ENCODE assay signal across 29 cellular contexts in genomic region chr16:58377932-58378331, GRCh38. TPM values are rescaled to one million over a fixed set of nuclear protein-coding genes. Genes with fewer than 3 reads are reported as not detected.
DNase-seq lines count a peak whose midpoint lies in the region; ATAC-seq and TF ChIP-seq lines count a peak whose summit lies in the region.
"Had no signal": no experiment of that assay in that cellular context is flagged by ENCODE, and none has a peak within 500 bp of the region (broad histone marks: within the 10 kb centered on the region; RNA-seq: fewer than 3 reads in every experiment).

No MANE protein-coding gene starts in this region.

- H3K27ac ChIP-seq in gastroesophageal sphincter, result no peak overlapping the region
- H3K27ac ChIP-seq: gastrocnemius medialis, left lung, upper lobe of right lung had no signal

- no peak overlapping the region for H3K27ac Mint-ChIP-seq in HFFc6
- H3K27ac Mint-ChIP-seq: activated CD4-positive, alpha-beta T cell treated with anti-CD3 and anti-CD28 coated beads, Interleukin-2, amount 10 ng/mL, durations not matched to agents 7 days and 5 days; activated naive CD8-positive, alpha-beta T cell treated with anti-CD3 and anti-CD28 coated beads, Interleukin-2, amount 50 U/mL, for 24 hours; activated T-cell treated with anti-CD3 and anti-CD28 coated beads, Interleukin-2, amount 50 U/mL, for 24 hours; brain; H9; stimulated activated effector memory CD8-positive, alpha-beta T cell treated with anti-CD3 and anti-CD28 coated beads, Interleukin-12 subunit alpha, Interleukin-12 subunit beta, amount 100 ng/mL, for 72 hours had no signal

- 47 to 57% methylated on average over 3 to 4 of the region's 4 CpGs for WGBS in gastroesophageal sphincter (ENCODE audit: low coverage in 1 of 2), 2 donors

- no peaks in the 10 kb centered on the region for H3K4me1 ChIP-seq in gastroesophageal sphincter
- H3K4me1 ChIP-seq: Caco-2, gastrocnemius medialis, left lung, upper lobe of right lung had no signal

- peaks cover 13% of the 10 kb centered on the region for H3K27me3 Mint-ChIP-seq in HFFc6 (ENCODE audit: insufficient read depth)

- ATAC-seq in HG03108 (IDR thresholded peaks at IDR 0.05; ENCODE audit: unreplicated experiment) (no peak), gastroesophageal sphincter (no peak), HG03439 (IDR thresholded peaks at IDR 0.05; ENCODE audit: unreplicated experiment) (no peak)
- ATAC-seq: activated naive CD8-positive, alpha-beta T cell treated with anti-CD3 and anti-CD28 coated beads, Interleukin-2, amount 50 U/mL, for 24 hours; gastrocnemius medialis; left lung; Panc1; sciatic nerve; stimulated activated effector memory CD8-positive, alpha-beta T cell treated with anti-CD3 and anti-CD28 coated beads, Interleukin-12 subunit alpha, Interleukin-12 subunit beta, amount 100 ng/mL, for 72 hours; upper lobe of right lung had no signal

- H3K36me3 ChIP-seq in gastroesophageal sphincter, result no peaks in the 10 kb centered on the region
- H3K36me3 ChIP-seq: gastrocnemius medialis, left lung, MG63, upper lobe of right lung had no signal

- peaks cover 25% of the 10 kb centered on the region for H3K4me1 Mint-ChIP-seq in HFFc6 (ENCODE audit: low read depth)
- H3K4me1 Mint-ChIP-seq: activated CD4-positive, alpha-beta T cell treated with anti-CD3 and anti-CD28 coated beads, Interleukin-2, amount 10 ng/mL, durations not matched to agents 7 days and 5 days; activated naive CD8-positive, alpha-beta T cell treated with anti-CD3 and anti-CD28 coated beads, Interleukin-2, amount 50 U/mL, for 24 hours; brain; stimulated activated effector memory CD8-positive, alpha-beta T cell treated with anti-CD3 and anti-CD28 coated beads, Interleukin-12 subunit alpha, Interleukin-12 subunit beta, amount 100 ng/mL, for 72 hours had no signal

- TF ChIP-seq EP300 in gastroesophageal sphincter (IDR thresholded peaks at IDR 0.05), result no peak

- TF ChIP-seq POLR2A in gastroesophageal sphincter (IDR thresholded peaks at IDR 0.05), result no peak

- H3K9me3 Mint-ChIP-seq in HFFc6, result no peaks in the 10 kb centered on the region
- H3K9me3 Mint-ChIP-seq: activated CD4-positive, alpha-beta T cell treated with anti-CD3 and anti-CD28 coated beads, Interleukin-2, amount 10 ng/mL, durations not matched to agents 7 days and 5 days; activated naive CD8-positive, alpha-beta T cell treated with anti-CD3 and anti-CD28 coated beads, Interleukin-2, amount 50 U/mL, for 24 hours; activated T-cell treated with anti-CD3 and anti-CD28 coated beads, Interleukin-2, amount 50 U/mL, for 24 hours; H9; stimulated activated effector memory CD8-positive, alpha-beta T cell treated with anti-CD3 and anti-CD28 coated beads, Interleukin-12 subunit alpha, Interleukin-12 subunit beta, amount 100 ng/mL, for 72 hours had no signal

- DNase-seq in AG08396 (ENCODE audit: low spot score) (peak; percentile 11), HFFc6 (peak; percentile 24), astrocyte of the hippocampus (ENCODE audit: low read depth, low spot score) (peak; percentile 8), fibroblast of pulmonary artery (ENCODE audit: low read depth) (peak; percentile 45), amygdala (lab: John Stamatoyannopoulos, UW) (no peak)
- DNase-seq: activated CD4-positive, alpha-beta T cell treated with anti-CD3 and anti-CD28 coated beads, Interleukin-2, amount 10 ng/mL, durations not matched to agents 7 days and 5 days; activated naive CD8-positive, alpha-beta T cell treated with anti-CD3 and anti-CD28 coated beads, Interleukin-2, amount 50 U/mL, for 24 hours; activated T-cell treated with anti-CD3 and anti-CD28 coated beads, Interleukin-2, amount 50 U/mL, for 24 hours; Caco-2; effector memory CD4-positive, alpha-beta T cell; gastrocnemius medialis; H9; hippocampal formation; KBM-7; left lung; mesendoderm; NCI-H1436 treated with DMSO at 0.1 percent for 48 hours; NCI-H510A treated with DMSO at 0.1 percent for 48 hours; posterior cingulate gyrus; stimulated activated CD4-positive, alpha-beta T cell treated with anti-CD3 and anti-CD28 coated beads, Interleukin-4, amount 100 ng/mL, for 24 hours; upper lobe of right lung had no signal

- no peaks in the 10 kb centered on the region for H3K36me3 Mint-ChIP-seq in HFFc6 (ENCODE audit: low read depth)
- H3K36me3 Mint-ChIP-seq: brain; stimulated activated effector memory CD8-positive, alpha-beta T cell treated with anti-CD3 and anti-CD28 coated beads, Interleukin-12 subunit alpha, Interleukin-12 subunit beta, amount 100 ng/mL, for 72 hours had no signal

- TF ChIP-seq CTCF in HFFc6 (IDR thresholded peaks at IDR 0.05), result no peak
- TF ChIP-seq CTCF in fibroblast of pulmonary artery (IDR thresholded peaks at IDR 0.05; ENCODE audit: low read length, missing control alignments), result no peak
- no peak for TF ChIP-seq CTCF in gastroesophageal sphincter (IDR thresholded peaks at IDR 0.05)

- H3K4me3 ChIP-seq in fibroblast of pulmonary artery (replicated peaks; ENCODE audit: low read depth, low read length) (no peak overlapping the region), gastroesophageal sphincter (no peak overlapping the region)
- H3K4me3 ChIP-seq: gastrocnemius medialis, left lung, MG63, upper lobe of right lung had no signal

- H3K4me3 Mint-ChIP-seq in HFFc6, result peak overlapping the region; percentile 8
- H3K4me3 Mint-ChIP-seq: activated CD4-positive, alpha-beta T cell treated with anti-CD3 and anti-CD28 coated beads, Interleukin-2, amount 10 ng/mL, durations not matched to agents 7 days and 5 days; activated naive CD8-positive, alpha-beta T cell treated with anti-CD3 and anti-CD28 coated beads, Interleukin-2, amount 50 U/mL, for 24 hours; activated T-cell treated with anti-CD3 and anti-CD28 coated beads, Interleukin-2, amount 50 U/mL, for 24 hours; brain; H9; stimulated activated effector memory CD8-positive, alpha-beta T cell treated with anti-CD3 and anti-CD28 coated beads, Interleukin-12 subunit alpha, Interleukin-12 subunit beta, amount 100 ng/mL, for 72 hours had no signal

- H3K9me3 ChIP-seq in gastroesophageal sphincter, result no peaks in the 10 kb centered on the region
- H3K9me3 ChIP-seq: Caco-2, gastrocnemius medialis, left lung, upper lobe of right lung had no signal

- no peaks in the 10 kb centered on the region for H3K27me3 ChIP-seq in gastroesophageal sphincter
- H3K27me3 ChIP-seq: gastrocnemius medialis, upper lobe of right lung had no signal

RNA-seq across cellular contexts. Expression of gene GINS3, which starts 14.3 kb away (rescaled TPM):
- 1 to 10 TPM; 3.0 to 6.4 (median 5.9) TPM for total RNA-seq in HFFc6 (2021; fragmentation: NEBNext Ultra II Directional; extraction: Animal tissue kit (Norgen Biotek cat#: 25700))
- 1 to 10 TPM; 1.7 to 2.8 (median 2.4) TPM for total RNA-seq in gastroesophageal sphincter

Comparison
In these comparisons a context has a peak if more than half of its experiments do, and no peak if none do; other contexts are left out.
1. DNase-seq: peak in AG08396 (single experiment), HFFc6 (single experiment), astrocyte of the hippocampus (single experiment) and fibroblast of pulmonary artery (single experiment); none in amygdala (0 of 56).